10 cellular contexts compared by ENCODE assay signal in the genomic region with DNA sequence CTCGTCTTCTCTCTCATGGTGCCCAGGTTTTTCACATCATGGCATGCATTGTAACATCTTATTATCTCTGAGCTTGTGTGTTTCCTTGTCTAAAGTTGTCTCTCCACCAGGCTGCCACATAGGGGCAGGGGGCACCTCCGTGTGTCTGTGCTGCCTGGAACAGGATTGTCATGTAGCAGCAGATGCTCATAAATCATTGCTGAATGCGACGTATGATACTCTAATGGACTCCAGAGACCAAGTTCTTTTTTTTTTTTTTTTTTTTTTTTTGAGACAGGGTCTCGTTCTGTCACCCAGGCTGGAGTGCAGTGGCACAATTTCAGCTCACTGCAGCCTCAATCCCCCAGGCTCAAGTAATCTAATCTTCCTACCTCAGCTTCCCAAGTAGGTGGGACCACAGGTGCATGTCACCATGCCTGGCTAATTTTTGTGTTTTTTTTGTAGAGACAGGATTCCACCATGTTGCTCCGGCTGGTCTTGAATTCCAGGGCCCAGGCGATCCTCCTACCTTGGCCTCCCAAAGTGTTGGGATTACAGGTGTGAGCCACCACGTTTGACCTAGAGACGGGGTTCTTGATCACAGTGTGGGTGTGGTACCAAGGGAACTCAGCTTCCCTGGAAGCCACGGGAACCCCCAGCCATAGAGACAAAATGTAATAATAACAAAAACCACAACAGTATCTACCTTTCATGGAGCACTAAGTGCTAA. TPM values are rescaled to one million over a fixed set of nuclear protein-coding genes. Genes with fewer than 3 reads are reported as not detected.
DNase-seq lines count a peak whose midpoint lies in the region; ATAC-seq, FAIRE-seq and TF ChIP-seq lines count a peak whose summit lies in the region.
"Had no signal": no experiment of that assay in that cellular context is flagged by ENCODE, and none has a peak within 500 bp of the region (broad histone marks: within the 10 kb centered on the region; RNA-seq: fewer than 3 reads in every experiment).

No MANE protein-coding gene starts in this region.

- TF ChIP-seq EP300 in HepG2 (IDR thresholded peaks at IDR 0.05; ENCODE audit: low read depth in 2 of 2, low read length in 2 of 2) (no peak), HepG2 (CRISPR knock-in tag; IDR thresholded peaks at IDR 0.05; ENCODE audit: borderline replicate concordance) (no peak)

- no peak overlapping the region for H3K9ac ChIP-seq in HepG2 (ENCODE audit: insufficient read depth, low read depth, low read length)

- peaks cover 74% of the 10 kb centered on the region for H3K4me1 ChIP-seq in HepG2 (ENCODE audit: insufficient read depth, low read length)

- no peak for FAIRE-seq in HepG2 (lab: Jason Lieb, UNC)
- FAIRE-seq: kidney had no signal

- DNase-seq in HEK293T (ENCODE audit: extremely low spot score) (no peak), RWPE1 (ENCODE audit: low spot score) (no peak), HepG2 (ENCODE audit: low spot score) (no peak), DMS153 treated with DMSO at 0.1 percent for 48 hours (lab: John Stamatoyannopoulos, UW; ENCODE audit: unreplicated experiment) (no peak), GM10248 (ENCODE audit: extremely low spot score) (no peak)
- DNase-seq in effector CD8-positive, alpha-beta T cell (lab: John Stamatoyannopoulos, UW) = no peak
- DNase-seq: brain microvascular endothelial cell, kidney had no signal

- H3K27ac ChIP-seq in RWPE1 (peak overlapping the region; percentile 96), HepG2 (ENCODE audit: extremely low read length, insufficient read depth, low read length) (no peak overlapping the region)
- H3K27ac ChIP-seq: brain microvascular endothelial cell had no signal

- no peaks in the 10 kb centered on the region for H3K27me3 ChIP-seq in HepG2 (ENCODE audit: control insufficient read depth in 1 of 2, insufficient read depth in 2 of 2, low read length in 2 of 2)
- H3K27me3 ChIP-seq: brain microvascular endothelial cell had no signal

- H3K79me2 ChIP-seq in HepG2 (ENCODE audit: insufficient read depth, low read length) = no peaks in the 10 kb centered on the region

- ATAC-seq in GM18505 (IDR thresholded peaks at IDR 0.05; ENCODE audit: unreplicated experiment) = peak; percentile 1
- no peak for ATAC-seq in HepG2
- ATAC-seq in GM19328 (IDR thresholded peaks at IDR 0.05; ENCODE audit: unreplicated experiment) = no peak

- no peaks in the 10 kb centered on the region for H3K9me3 ChIP-seq in HepG2 (ENCODE audit: low read length)

- peak overlapping the region; percentile 74 for H2AFZ ChIP-seq in HepG2 (ENCODE audit: low read length)

- H3K4me3 ChIP-seq in HepG2 (replicated peaks in 1 of 3; ENCODE audit: insufficient read depth in 1 of 3, low read depth in 2 of 3, low read length in 3 of 3) = no peak overlapping the region

- POLR2A ChIA-PET in HEK293T (lab: Yijun Ruan, JAX) = no interaction called here
- POLR2A ChIA-PET in RWPE1 (lab: Yijun Ruan, JAX; ENCODE audit: low non-redundant PET) = no interaction called here
- POLR2A ChIA-PET in HepG2 (lab: Yijun Ruan, JAX) = no interaction called here
- POLR2A ChIA-PET in GM10248 (lab: Yijun Ruan, JAX) = interaction anchor here (0.5 to 2.3 kb wide), 6 partner anchors 12 to 19 kb away, joined by 3 to 20 read pairs (median 6); no protein-coding TSS in a partner anchor

- H4K20me1 ChIP-seq in HepG2 (ENCODE audit: insufficient read depth, low read length) = no peaks in the 10 kb centered on the region

- CTCF ChIA-PET in HEK293T (lab: Yijun Ruan, JAX) = interaction anchor here (0.7 kb wide), 2 partner anchors 36 to 253 kb away, joined by 3 read pairs; no protein-coding TSS in a partner anchor
- CTCF ChIA-PET in RWPE1 (lab: Yijun Ruan, JAX) = interaction anchor here (0.7 kb wide), 1 partner anchor 79 kb away, joined by 4 read pairs; no protein-coding TSS in a partner anchor
- CTCF ChIA-PET in HepG2 (lab: Yijun Ruan, JAX; ENCODE audit: low intra/inter-chr PET ratio, low total read pairs) = interaction anchor here (1.1 to 1.3 kb wide), 2 partner anchors 26 to 27 kb away, joined by 3 read pairs; no protein-coding TSS in a partner anchor
- CTCF ChIA-PET in GM10248 (lab: Yijun Ruan, JAX) = interaction anchor here (1.0 to 13.8 kb wide), 13 partner anchors 8 to 119 kb away, joined by 3 to 195 read pairs (median 6); partner anchors contain the start of genes ABHD6, HTD2 and RPP14

- in situ Hi-C loops in HepG2 (cut with HindIII; ENCODE audit: extremely low pct_ligation_motif_present, low pct_unique_long_range_greater_than_20kb) = loop anchor here (5.0 kb wide), 1 partner anchor 33 kb away; no protein-coding TSS in a partner anchor

- H3K36me3 ChIP-seq in HepG2 (replicated peaks in 1 of 2; ENCODE audit: control insufficient read depth in 1 of 2, insufficient read depth in 2 of 2, low read length in 2 of 2) = no peaks in the 10 kb centered on the region
- H3K36me3 ChIP-seq: brain microvascular endothelial cell had no signal

- 83% methylated on average over 10 of the region's 10 CpGs for WGBS in HepG2 (ENCODE audit: low lambda C conversion rate)

- no peak for TF ChIP-seq CTCF in RWPE1 (conservative IDR thresholded peaks at IDR 0.05; ENCODE audit: low read depth)
- TF ChIP-seq CTCF in HepG2 (CRISPR knock-in tag; IDR thresholded peaks at IDR 0.05) = no peak
- no peak for TF ChIP-seq CTCF in GM10248 (IDR thresholded peaks at IDR 0.05; ENCODE audit: control extremely low read depth, extremely low read depth, low read depth, missing control alignments)

- TF ChIP-seq POLR2A in GM18505 (IDR thresholded peaks at IDR 0.05; ENCODE audit: borderline replicate concordance, extremely low read depth, insufficient read depth, insufficient read length) = no peak
- TF ChIP-seq POLR2A in HepG2 (IDR thresholded peaks at IDR 0.05; ENCODE audit: insufficient read depth in 1 of 2, low read depth in 2 of 2, low read length in 2 of 2) = no peak

- intact Hi-C loops in HepG2 (cut with micrococcal nuclease; ENCODE audit: unreplicated experiment) = no loop called here

- no TSS peak for BruUV-seq in HepG2 (replicated peaks; lab: Mats Ljungman, UMichigan)

- TF ChIP-seq RAD21 in HepG2 (CRISPR knock-in tag; IDR thresholded peaks at IDR 0.05) = no peak

- peak overlapping the region; percentile 28; the same call in 1 of the 2 replicates for H3K4me2 ChIP-seq in HepG2 (ENCODE audit: low read depth, low read length)

TF ChIP-seq in HepG2, 621 proteins besides CTCF, POLR2A, EP300 and RAD21 (continues in another document):
- TF ChIP-seq ZNF652 (CRISPR knock-in tag; IDR thresholded peaks at IDR 0.05; ENCODE audit: borderline replicate concordance, low read depth) = no peak
- TF ChIP-seq ZC3H4 (CRISPR knock-in tag; IDR thresholded peaks at IDR 0.05; ENCODE audit: borderline replicate concordance) = no peak
- TF ChIP-seq MXD4 (CRISPR knock-in tag; IDR thresholded peaks at IDR 0.05) = no peak
- TF ChIP-seq PPARG (CRISPR knock-in tag; conservative IDR thresholded peaks at IDR 0.05) = no peak

RNA-seq across cellular contexts. Expression of gene DNASE1L3, which starts 4.7 kb away (rescaled TPM):
- total RNA-seq in HepG2 (2016; rRNA removed; fragmentation: Illumina TruSeq; extraction: Trizol) = 0.55 and 0.86 TPM in 2 replicates
- total RNA-seq in HepG2 (2016; cell fraction: cytosol; rRNA removed; fragmentation: Illumina TruSeq; extraction: Trizol; ENCODE audit: low read depth) = 0.30 TPM in 1 of 2 replicates, not detected in the other
- 0.61 and 0.73 TPM in 2 replicates for total RNA-seq in HepG2 (2016; cell fraction: insoluble cytoplasmic fraction; rRNA removed; fragmentation: Illumina TruSeq; extraction: Trizol)
- total RNA-seq in HepG2 (2016; cell fraction: membrane; rRNA removed; fragmentation: Illumina TruSeq; extraction: Trizol) = 0.53 and 1.1 TPM in 2 replicates
- 0.22 TPM in 1 of 2 replicates, not detected in the other for total RNA-seq in HepG2 (2016; cell fraction: nucleus; rRNA removed; fragmentation: Illumina TruSeq; extraction: Trizol)
- 1.0 and 1.7 TPM in 2 replicates for polyA plus RNA-seq in HepG2 (2011; rRNA removed)
- polyA plus RNA-seq in HepG2 (2011; cell fraction: cytosol; rRNA removed) = 1.0 and 1.3 TPM in 2 replicates
- polyA plus RNA-seq in HepG2 (2011; cell fraction: nucleus; rRNA removed) = 0.43 and 0.51 TPM in 2 replicates
- polyA plus RNA-seq in HepG2 (2012) = 0.33 and 2.5 TPM in 2 replicates
- polyA plus RNA-seq in HepG2 (2016; cell fraction: cytosol; fragmentation: Illumina TruSeq; extraction: Trizol; ENCODE audit: low read depth) = 0.27 and 0.35 TPM in 2 replicates
- 0.44 and 0.59 TPM in 2 replicates for polyA plus RNA-seq in HepG2 (2016; cell fraction: insoluble cytoplasmic fraction; fragmentation: Illumina TruSeq; extraction: Trizol; ENCODE audit: low read depth)
- 0.34 and 0.37 TPM in 2 replicates for polyA plus RNA-seq in HepG2 (2016; cell fraction: membrane; fragmentation: Illumina TruSeq; extraction: Trizol; ENCODE audit: low read depth)
- 0.55 TPM in 1 of 2 replicates, not detected in the other for polyA plus RNA-seq in HepG2 (2016; cell fraction: nucleus; fragmentation: Illumina TruSeq; extraction: Trizol; ENCODE audit: insufficient read depth, low read depth)
- 0.14 and 1.8 TPM in 2 replicates for polyA minus RNA-seq in HepG2 (2011; rRNA and poly(A)+ RNA removed; ENCODE audit: low replicate concordance)
- 0.88 TPM in 1 of 2 replicates, not detected in the other for polyA minus RNA-seq in HepG2 (2011; cell fraction: cytosol; rRNA and poly(A)+ RNA removed)
- polyA minus RNA-seq in HepG2 (2011; cell fraction: nucleus; rRNA and poly(A)+ RNA removed) = 0.77 and 0.87 TPM in 2 replicates

RNA-seq across cellular contexts. Expression of gene ABHD6, which starts 22.1 kb away (rescaled TPM):
- total RNA-seq in HepG2 (2016; rRNA removed; fragmentation: Illumina TruSeq; extraction: Trizol) = 5.7 and 9.0 TPM in 2 replicates
- 4.3 and 4.9 TPM in 2 replicates for total RNA-seq in HepG2 (2016; cell fraction: cytosol; rRNA removed; fragmentation: Illumina TruSeq; extraction: Trizol; ENCODE audit: low read depth)
- 4.8 and 8.8 TPM in 2 replicates for total RNA-seq in HepG2 (2016; cell fraction: insoluble cytoplasmic fraction; rRNA removed; fragmentation: Illumina TruSeq; extraction: Trizol)
- 7.3 and 7.9 TPM in 2 replicates for total RNA-seq in HepG2 (2016; cell fraction: membrane; rRNA removed; fragmentation: Illumina TruSeq; extraction: Trizol)
- total RNA-seq in HepG2 (2016; cell fraction: nucleus; rRNA removed; fragmentation: Illumina TruSeq; extraction: Trizol) = 7.5 and 8.4 TPM in 2 replicates
- 16.5 and 17.2 TPM in 2 replicates for polyA plus RNA-seq in HepG2 (2011; rRNA removed)
- polyA plus RNA-seq in HepG2 (2011; cell fraction: cytosol; rRNA removed) = 17.9 and 18.6 TPM in 2 replicates
- 10.2 and 11.0 TPM in 2 replicates for polyA plus RNA-seq in HepG2 (2011; cell fraction: nucleus; rRNA removed)
- polyA plus RNA-seq in HepG2 (2012) = 7.6 and 9.4 TPM in 2 replicates
- polyA plus RNA-seq in HepG2 (2016; cell fraction: cytosol; fragmentation: Illumina TruSeq; extraction: Trizol; ENCODE audit: low read depth) = 3.4 and 4.3 TPM in 2 replicates
- polyA plus RNA-seq in HepG2 (2016; cell fraction: insoluble cytoplasmic fraction; fragmentation: Illumina TruSeq; extraction: Trizol; ENCODE audit: low read depth) = 4.7 and 5.8 TPM in 2 replicates
- 4.9 and 6.1 TPM in 2 replicates for polyA plus RNA-seq in HepG2 (2016; cell fraction: membrane; fragmentation: Illumina TruSeq; extraction: Trizol; ENCODE audit: low read depth)
- polyA plus RNA-seq in HepG2 (2016; cell fraction: nucleus; fragmentation: Illumina TruSeq; extraction: Trizol; ENCODE audit: insufficient read depth, low read depth) = 9.1 and 12.2 TPM in 2 replicates
- 34.5 and 67.6 TPM in 2 replicates for polyA minus RNA-seq in HepG2 (2011; rRNA and poly(A)+ RNA removed; ENCODE audit: low replicate concordance)
- polyA minus RNA-seq in HepG2 (2011; cell fraction: cytosol; rRNA and poly(A)+ RNA removed) = 10.7 and 12.8 TPM in 2 replicates
- polyA minus RNA-seq in HepG2 (2011; cell fraction: nucleus; rRNA and poly(A)+ RNA removed) = 12.6 and 14.9 TPM in 2 replicates
